15 cellular contexts compared by ENCODE assay signal in genomic region chr20:32965581-32966373, GRCh38. TPM values are rescaled to one million over a fixed set of nuclear protein-coding genes. Genes with fewer than 3 reads are reported as not detected.
DNase-seq lines count a peak whose midpoint lies in the region; ATAC-seq, FAIRE-seq and TF ChIP-seq lines count a peak whose summit lies in the region.
"Had no signal": no experiment of that assay in that cellular context is flagged by ENCODE, and none has a peak within 500 bp of the region (broad histone marks: within the 10 kb centered on the region; RNA-seq: fewer than 3 reads in every experiment).

No MANE protein-coding gene starts in this region.

- peak overlapping the region; percentile 15 for H3K27ac Mint-ChIP-seq in T-helper 1 cell treated with Interleukin-12 subunit alpha and Interleukin-12 subunit beta and Interleukin-4 antibody, amounts not matched to agents 30 μg/mL and 1 μg/mL, for 36 hours
- H3K27ac Mint-ChIP-seq in central memory CD8-positive, alpha-beta T cell (ENCODE audit: low read depth) = peak overlapping the region; percentile 99
- H3K27ac Mint-ChIP-seq in osteocyte (ENCODE audit: unreplicated experiment) = no peak overlapping the region

- H3K4me3 Mint-ChIP-seq in T-helper 1 cell treated with Interleukin-12 subunit alpha and Interleukin-12 subunit beta and Interleukin-4 antibody, amounts not matched to agents 30 μg/mL and 1 μg/mL, for 36 hours = no peak overlapping the region
- H3K4me3 Mint-ChIP-seq in central memory CD8-positive, alpha-beta T cell = peak overlapping the region; percentile 18
- H3K4me3 Mint-ChIP-seq in osteocyte (ENCODE audit: unreplicated experiment) = no peak overlapping the region

- no peaks in the 10 kb centered on the region for H3F3A ChIP-seq in PC-3 (ENCODE audit: low read length, unreplicated experiment)

- no peaks in the 10 kb centered on the region for H3K4me1 ChIP-seq in PC-3 (ENCODE audit: insufficient read depth, low read length)
- H3K4me1 ChIP-seq: gastroesophageal sphincter had no signal

- no peaks in the 10 kb centered on the region for H4K20me1 ChIP-seq in PC-3 (ENCODE audit: low read length)

- H3K9me3 Mint-ChIP-seq in T-helper 1 cell treated with Interleukin-12 subunit alpha and Interleukin-12 subunit beta and Interleukin-4 antibody, amounts not matched to agents 30 μg/mL and 1 μg/mL, for 36 hours = no peaks in the 10 kb centered on the region
- H3K9me3 Mint-ChIP-seq in central memory CD8-positive, alpha-beta T cell = no peaks in the 10 kb centered on the region
- no peaks in the 10 kb centered on the region for H3K9me3 Mint-ChIP-seq in osteocyte (ENCODE audit: unreplicated experiment)

- no peaks in the 10 kb centered on the region for H3K9me3 ChIP-seq in PC-3 (ENCODE audit: low read length)
- H3K9me3 ChIP-seq: gastroesophageal sphincter, Peyer's patch had no signal

- intact Hi-C loops in PC-3 (cut with micrococcal nuclease) = no loop called here

- no peaks in the 10 kb centered on the region for H3K36me3 Mint-ChIP-seq in T-helper 1 cell treated with Interleukin-12 subunit alpha and Interleukin-12 subunit beta and Interleukin-4 antibody, amounts not matched to agents 30 μg/mL and 1 μg/mL, for 36 hours (ENCODE audit: low read depth)
- H3K36me3 Mint-ChIP-seq in central memory CD8-positive, alpha-beta T cell (ENCODE audit: insufficient read depth) = peaks cover 15% of the 10 kb centered on the region
- H3K36me3 Mint-ChIP-seq in osteocyte (ENCODE audit: unreplicated experiment) = no peaks in the 10 kb centered on the region

- BruUV-seq in PC-3 (replicated peaks; lab: Mats Ljungman, UMichigan) = no TSS peak

- H3K4me2 ChIP-seq in PC-3 (ENCODE audit: low read length) = no peak overlapping the region

- no peaks in the 10 kb centered on the region for H3K79me2 ChIP-seq in PC-3 (ENCODE audit: low read length)

- no peak overlapping the region for H2AFZ ChIP-seq in PC-3 (ENCODE audit: low read length)

- DNase-seq in GM03348 (ENCODE audit: low spot score) (peak; percentile 2), osteocyte (ENCODE audit: extremely low spot score, unreplicated experiment) (peak; percentile 73), GM19239 (ENCODE audit: insufficient read length, low spot score) (no peak), PC-3 (no peak), NOMO-1 treated with dmso at 0.1 percent for 144 hours (lab: John Stamatoyannopoulos, UW; ENCODE audit: unreplicated experiment) (no peak)
- DNase-seq in central memory CD8-positive, alpha-beta T cell (ENCODE audit: low spot score in 2 of 2) = peak; percentile 13 to 30
- DNase-seq: dermis blood vessel endothelial cell, DMS153, left colon, nucleus accumbens had no signal

- H3K4me3 ChIP-seq in PC-3 (ENCODE audit: low read length) = no peak overlapping the region
- H3K4me3 ChIP-seq: gastroesophageal sphincter, Peyer's patch had no signal

- H3K27ac ChIP-seq in PC-3 (ENCODE audit: low read length) = no peak overlapping the region
- H3K27ac ChIP-seq: gastroesophageal sphincter had no signal

- TF ChIP-seq CTCF in osteocyte (IDR thresholded peaks at IDR 0.05) = no peak
- no peak for TF ChIP-seq CTCF in PC-3 (conservative IDR thresholded peaks at IDR 0.05; ENCODE audit: low read depth, low read length)

- H3K27me3 Mint-ChIP-seq in T-helper 1 cell treated with Interleukin-12 subunit alpha and Interleukin-12 subunit beta and Interleukin-4 antibody, amounts not matched to agents 30 μg/mL and 1 μg/mL, for 36 hours (ENCODE audit: low read depth) = no peaks in the 10 kb centered on the region
- H3K27me3 Mint-ChIP-seq in central memory CD8-positive, alpha-beta T cell = no peaks in the 10 kb centered on the region
- peaks cover 9% of the 10 kb centered on the region for H3K27me3 Mint-ChIP-seq in osteocyte (ENCODE audit: unreplicated experiment)

- no peak overlapping the region for H3K9ac ChIP-seq in PC-3 (ENCODE audit: low read length)

- ATAC-seq in central memory CD8-positive, alpha-beta T cell (replicated peaks; ENCODE audit: extremely low read depth, poor library complexity, severe bottlenecking) = peak; percentile 19
- no peak for ATAC-seq in PC-3
- ATAC-seq: gastroesophageal sphincter, left colon had no signal

- peaks cover 38% of the 10 kb centered on the region for H3K4me1 Mint-ChIP-seq in T-helper 1 cell treated with Interleukin-12 subunit alpha and Interleukin-12 subunit beta and Interleukin-4 antibody, amounts not matched to agents 30 μg/mL and 1 μg/mL, for 36 hours (ENCODE audit: low read depth)
- H3K4me1 Mint-ChIP-seq in central memory CD8-positive, alpha-beta T cell = peaks cover 69% of the 10 kb centered on the region
- H3K4me1 Mint-ChIP-seq in osteocyte (ENCODE audit: unreplicated experiment) = no peaks in the 10 kb centered on the region

- H3K9me2 ChIP-seq in PC-3 (replicated peaks; ENCODE audit: low read length) = no peaks in the 10 kb centered on the region

- H3K36me3 ChIP-seq in PC-3 (ENCODE audit: low read depth, low read length) = no peaks in the 10 kb centered on the region
- H3K36me3 ChIP-seq: gastroesophageal sphincter, Peyer's patch had no signal

- POLR2A ChIA-PET in PC-3 (lab: Charles Lee; ENCODE audit: unreplicated experiment) = no interaction called here

- CTCF ChIA-PET in PC-3 (lab: Charles Lee) = no interaction called here

- peaks cover 65% of the 10 kb centered on the region for H3K27me3 ChIP-seq in PC-3 (ENCODE audit: low read length)
- H3K27me3 ChIP-seq: Peyer's patch had no signal

- no peak for FAIRE-seq in GM19239 (lab: Jason Lieb, UNC)
- FAIRE-seq: GM12891 had no signal

RNA-seq across cellular contexts. Expression of gene SUN5, which starts 38.5 kb away (rescaled TPM):
- not detected in 2 replicates for total RNA-seq in osteocyte
- not detected in 2 replicates for total RNA-seq in PC-3 (2014; rRNA removed)
- total RNA-seq: dermis blood vessel endothelial cell, gastroesophageal sphincter, left colon, LHCN-M2, Peyer's patch had no signal

RNA-seq across cellular contexts. Expression of gene BPIFB2, which starts 41.7 kb away (rescaled TPM):
- not detected in 2 replicates for total RNA-seq in osteocyte
- total RNA-seq in PC-3 (2014; rRNA removed) = not detected in 2 replicates
- total RNA-seq: dermis blood vessel endothelial cell, left colon, LHCN-M2, Peyer's patch had no signal

Comparison
In these comparisons a context has a peak if more than half of its experiments do, and no peak if none do; other contexts are left out.
1. DNase-seq: peak in GM03348 (single experiment), central memory CD8-positive, alpha-beta T cell (2 of 2) and osteocyte (single experiment); none in GM19239 (single experiment), PC-3 (single experiment) and NOMO-1 treated with dmso at 0.1 percent for 144 hours (single experiment).